Comparison of ENCODE assay signal across 13 cellular contexts in the genomic region with DNA sequence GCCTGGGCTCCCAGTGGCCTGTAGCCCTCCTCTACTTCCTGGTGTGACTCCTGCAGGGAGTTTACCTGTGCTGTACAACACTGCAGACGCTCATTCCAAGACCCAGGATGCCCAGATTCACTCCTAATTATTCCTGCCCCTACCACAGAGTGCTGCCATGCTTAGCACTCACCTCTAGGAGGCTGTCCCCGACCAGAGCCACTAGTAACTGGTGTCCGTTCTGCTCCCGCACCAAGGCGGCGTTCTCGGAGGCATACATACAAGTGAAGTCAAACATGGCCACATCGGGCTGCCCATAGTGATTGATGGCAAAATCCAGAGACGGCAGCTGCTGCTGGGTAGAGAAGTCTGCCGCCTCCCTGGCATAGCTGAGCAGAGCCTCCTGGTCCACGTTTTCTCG.
A peak's percentile ranks its signal among the peaks of the same experiment; 100 is the strongest.
DNase-seq lines count a peak whose midpoint lies in the region; ATAC-seq and TF ChIP-seq lines count a peak whose summit lies in the region.
"Had no signal": no experiment of that assay in that cellular context is flagged by ENCODE, and none has a peak within 500 bp of the region (broad histone marks: within the 10 kb centered on the region; RNA-seq: fewer than 3 reads in every experiment).

No MANE protein-coding gene starts in this region.

- H3K27me3 Mint-ChIP-seq in nephron (ENCODE audit: low read depth) = no peaks in the 10 kb centered on the region
- H3K27me3 Mint-ChIP-seq: activated B cell treated with CpG ODN at 0.5 μM for 24 hours; stimulated activated naive CD8-positive, alpha-beta T cell treated with anti-CD3 and anti-CD28 coated beads, Interleukin-15, Interleukin-2, amounts not matched to agents 100 ng/mL and 50 ng/mL, for 24 hours had no signal

- DNase-seq in BE2C (peak; percentile 78), Panc1 (ENCODE audit: low read depth, low spot score) (no peak), fibroblast of gingiva (ENCODE audit: low read depth) (peak; percentile 19), SKM-1 (lab: John Stamatoyannopoulos, UW; ENCODE audit: unreplicated experiment) (no peak), SW 1271 (lab: John Stamatoyannopoulos, UW) (no peak)
- DNase-seq in stimulated activated CD4-positive, alpha-beta T cell treated with anti-CD3 and anti-CD28 coated beads, Interleukin-12 subunit alpha, Interleukin-12 subunit beta, amount 100 ng/mL, for 4 hours = no peak
- no peak for DNase-seq in stimulated activated CD4-positive, alpha-beta T cell treated with anti-CD3 and anti-CD28 coated beads, Interleukin-1b, Interleukin-23, amount 100 ng/mL, for 48 hours
- DNase-seq: activated B cell treated with CpG ODN at 0.5 μM for 24 hours, cortex of kidney, NCI-H1694, ovary had no signal

- TF ChIP-seq CTCF in BE2C (IDR thresholded peaks at IDR 0.05; ENCODE audit: low read depth, low read length) (peak; percentile 80), Panc1 (IDR thresholded peaks at IDR 0.05) (peak; percentile 42; the same call in 1 of the 2 replicates), nephron (IDR thresholded peaks at IDR 0.05; ENCODE audit: unreplicated experiment in 3 of 3) (peak in 1 of 3 experiments; percentile 35)

- H3K27ac ChIP-seq in Panc1 (ENCODE audit: low read length) = no peak overlapping the region
- H3K27ac ChIP-seq: ovary had no signal

- H3K4me3 Mint-ChIP-seq in nephron = no peak overlapping the region
- H3K4me3 Mint-ChIP-seq: activated B cell treated with CpG ODN at 0.5 μM for 24 hours; stimulated activated naive CD8-positive, alpha-beta T cell treated with anti-CD3 and anti-CD28 coated beads, Interleukin-15, Interleukin-2, amounts not matched to agents 100 ng/mL and 50 ng/mL, for 24 hours had no signal

- in situ Hi-C loops in Panc1 (cut with HindIII; ENCODE audit: low pct_unique_long_range_greater_than_20kb, low sequenced_read_pairs) = no loop called here

- peak; percentile 53; the same call in 1 of the 2 replicates for ATAC-seq in Panc1

- peaks cover 19% of the 10 kb centered on the region for H3K4me1 Mint-ChIP-seq in nephron

- no peaks in the 10 kb centered on the region for H3K9me3 Mint-ChIP-seq in nephron
- H3K9me3 Mint-ChIP-seq: activated B cell treated with CpG ODN at 0.5 μM for 24 hours; stimulated activated naive CD8-positive, alpha-beta T cell treated with anti-CD3 and anti-CD28 coated beads, Interleukin-15, Interleukin-2, amounts not matched to agents 100 ng/mL and 50 ng/mL, for 24 hours had no signal

- POLR2A ChIA-PET in Panc1 (lab: Charles Lee) = no interaction called here

- CTCF ChIA-PET in Panc1 (lab: Charles Lee) = no interaction called here

- H3K4me3 ChIP-seq in BE2C (ENCODE audit: low read depth, low read length) (peak overlapping the region; percentile 7; the same call in 1 of the 2 replicates), Panc1 (ENCODE audit: low read depth in 2 of 2, low read length in 2 of 2) (no peak overlapping the region)
- H3K4me3 ChIP-seq: ovary had no signal

- BruUV-seq in Panc1 (replicated peaks; lab: Mats Ljungman, UMichigan) = no TSS peak

- H3K36me3 ChIP-seq in BE2C = peaks cover 12% of the 10 kb centered on the region
- peaks cover 4% of the 10 kb centered on the region for H3K36me3 ChIP-seq in Panc1 (ENCODE audit: control insufficient read depth, insufficient read depth, low read length)
- H3K36me3 ChIP-seq: ovary had no signal

- H3K4me1 ChIP-seq in BE2C = peaks cover 4% of the 10 kb centered on the region; the same call in 1 of the 2 replicates
- H3K4me1 ChIP-seq in Panc1 (ENCODE audit: control insufficient read depth, insufficient read depth, low read length) = no peaks in the 10 kb centered on the region

- H3K27me3 ChIP-seq in BE2C (no peaks in the 10 kb centered on the region), Panc1 (ENCODE audit: control insufficient read depth, insufficient read depth, low read length) (no peaks in the 10 kb centered on the region)
- H3K27me3 ChIP-seq: ovary had no signal

- H3K27ac Mint-ChIP-seq in nephron = peak overlapping the region; percentile 25 to 70 (median 41)
- H3K27ac Mint-ChIP-seq: stimulated activated naive CD8-positive, alpha-beta T cell treated with anti-CD3 and anti-CD28 coated beads, Interleukin-15, Interleukin-2, amounts not matched to agents 100 ng/mL and 50 ng/mL, for 24 hours had no signal

- intact Hi-C loops in Panc1 (cut with micrococcal nuclease; ENCODE audit: unreplicated experiment) = no loop called here

- H3K36me3 Mint-ChIP-seq in nephron (ENCODE audit: low read depth) = peaks cover 35% of the 10 kb centered on the region

- H3K9me3 ChIP-seq in BE2C (no peaks in the 10 kb centered on the region), Panc1 (ENCODE audit: control insufficient read depth, insufficient read depth, low read depth, low read length) (no peaks in the 10 kb centered on the region)
- H3K9me3 ChIP-seq: ovary had no signal

Comparison
In these comparisons a context has a peak if more than half of its experiments do, and no peak if none do; other contexts are left out.
1. DNase-seq: peak in BE2C (single experiment) and fibroblast of gingiva (single experiment); none in Panc1 (single experiment), SKM-1 (single experiment), stimulated activated CD4-positive, alpha-beta T cell treated with anti-CD3 and anti-CD28 coated beads, Interleukin-12 subunit alpha, Interleukin-12 subunit beta, amount 100 ng/mL, for 4 hours (single experiment), SW 1271 (0 of 2) and stimulated activated CD4-positive, alpha-beta T cell treated with anti-CD3 and anti-CD28 coated beads, Interleukin-1b, Interleukin-23, amount 100 ng/mL, for 48 hours (single experiment).